ENCODE assay signal across 27 cellular contexts in the genomic region with DNA sequence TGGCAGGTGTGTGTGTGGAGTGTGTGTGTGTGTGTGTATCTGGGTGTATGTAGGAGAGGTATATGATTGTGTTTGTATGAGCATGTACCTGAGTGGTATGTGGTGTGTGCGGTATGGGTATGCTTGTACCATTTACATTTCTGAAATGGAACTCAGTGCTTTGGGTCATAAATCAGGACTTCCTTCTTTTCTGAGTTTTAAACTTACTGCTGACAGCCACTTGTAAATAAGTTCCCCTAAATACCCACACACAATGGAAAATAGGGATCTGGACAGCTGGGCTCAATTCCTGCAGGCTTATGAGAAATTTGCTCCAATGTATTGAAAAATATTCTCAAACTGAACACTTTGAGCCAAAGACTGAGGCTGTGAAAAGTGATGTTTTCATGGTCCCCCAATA.
"Had no signal": no experiment of that assay in that cellular context is flagged by ENCODE, and none has a peak within 500 bp of the region (broad histone marks: within the 10 kb centered on the region; RNA-seq: fewer than 3 reads in every experiment).

No MANE protein-coding gene starts in this region.

- H3K27me3 ChIP-seq: adrenal gland, body of pancreas, breast epithelium had no signal

- H3K4me3 ChIP-seq: adrenal gland, body of pancreas, breast epithelium, PC-9 had no signal

- H2AFZ ChIP-seq: PC-9 had no signal

- H3K36me3 ChIP-seq: adrenal gland, breast epithelium had no signal

- DNase-seq: activated CD4-positive, alpha-beta memory T cell treated with anti-CD3 and anti-CD28 coated beads for 36 hours; activated CD4-positive, alpha-beta T cell treated with anti-CD3 and anti-CD28 coated beads for 36 hours; activated CD4-positive, alpha-beta T cell treated with anti-CD3 and anti-CD28 coated beads, Interleukin-2, amount 10 ng/mL, durations not matched to agents 7 days and 5 days; activated CD8-positive, alpha-beta memory T cell treated with anti-CD3 and anti-CD28 coated beads, Interleukin-2, amount 50 U/mL, for 4 hours; activated gamma-delta T cell treated with Interleukin-2 at 50 U/mL for 16 hours; activated naive CD4-positive, alpha-beta T cell treated with anti-CD3 and anti-CD28 coated beads for 36 hours; activated T-cell treated with anti-CD3 and anti-CD28 coated beads for 4 hours; activated T-cell treated with anti-CD3 and anti-CD28 coated beads, Interleukin-2, amount 50 U/mL, for 4 hours; adrenal gland; body of pancreas; MV-4-11; NCI-H1092; NCI-H1436 treated with DMSO at 0.1 percent for 48 hours; NCI-H1694 treated with DMSO at 0.1 percent for 48 hours; NCI-H2029; NCI-H345; NCI-H524 treated with DMSO at 0.1 percent for 48 hours; PC-9 had no signal

- H3K9ac ChIP-seq: KMS-11 had no signal

- H3K9me3 ChIP-seq: adrenal gland, body of pancreas, breast epithelium had no signal

- H3K4me1 ChIP-seq: adrenal gland, breast epithelium had no signal

- ATAC-seq: activated CD4-positive, alpha-beta T cell treated with anti-CD3 and anti-CD28 coated beads for 36 hours; activated CD4-positive, CD25-positive, alpha-beta regulatory T cell treated with anti-CD3 and anti-CD28 coated beads, Interleukin-2, amount 50 U/mL, for 24 hours; activated naive CD4-positive, alpha-beta T cell treated with anti-CD3 and anti-CD28 coated beads, Interleukin-2, amount 50 U/mL, for 72 hours; activated T-cell treated with anti-CD3 and anti-CD28 coated beads, Interleukin-2, amount 50 U/mL, for 4 hours; body of pancreas; Right ventricle myocardium inferior; WTC11 had no signal

- H3K27ac ChIP-seq: adrenal gland, body of pancreas, breast epithelium, KMS-11, PC-9, RWPE1 had no signal

- FAIRE-seq: astrocyte, RCC 7860 had no signal

- H3K4me2 ChIP-seq: KMS-11, PC-9 had no signal
